Comparison of ENCODE assay signal across 34 cellular contexts in genomic region chr17:61565213-61565612, GRCh38. TPM values are rescaled to one million over a fixed set of nuclear protein-coding genes. Genes with fewer than 3 reads are reported as not detected.
"Had no signal": no experiment of that assay in that cellular context is flagged by ENCODE, and none has a peak within 500 bp of the region (broad histone marks: within the 10 kb centered on the region; RNA-seq: fewer than 3 reads in every experiment).

No MANE protein-coding gene starts in this region.

- H3K9me3 ChIP-seq: left lung, mucosa of descending colon, prostate gland, sigmoid colon, thoracic aorta, upper lobe of left lung, uterus had no signal

- H3K4me1 ChIP-seq: heart right ventricle, left lung, prostate gland, right atrium auricular region, sigmoid colon, tibial nerve, upper lobe of left lung, uterus had no signal

- H3K36me3 ChIP-seq: esophagus squamous epithelium, heart right ventricle, left lung, prostate gland, right atrium auricular region, sigmoid colon, thoracic aorta, tibial nerve, upper lobe of left lung, uterus had no signal

- H3K4me3 ChIP-seq: coronary artery, esophagus squamous epithelium, heart right ventricle, left lung, mucosa of descending colon, prostate gland, right atrium auricular region, sigmoid colon, thoracic aorta, tibial nerve, upper lobe of left lung, uterus had no signal

- DNase-seq: dermis blood vessel endothelial cell; effector memory CD4-positive, alpha-beta T cell; esophagus squamous epithelium; foreskin melanocyte; glutamatergic neuron; heart right ventricle; hippocampal formation; left cardiac atrium; left lung; mesenchymal stem cell; mucosa of descending colon; naive B cell; sigmoid colon; stimulated activated CD4-positive, alpha-beta T cell treated with anti-CD3 and anti-CD28 coated beads, Interleukin-4, amount 100 ng/mL, for 4 hours; stimulated activated naive CD8-positive, alpha-beta T cell treated with anti-CD3 and anti-CD28 coated beads, Interleukin-15, Interleukin-2, amounts not matched to agents 100 U/mL and 50 U/mL, for 24 hours; substantia nigra; upper lobe of left lung; uterus had no signal

- FAIRE-seq: endothelial cell of umbilical vein, islet of Langerhans had no signal

- ATAC-seq: heart right ventricle; left cardiac atrium; left lung; mucosa of descending colon; natural killer cell treated with Interleukin-12 subunit alpha and Interleukin-12 subunit beta and Interleukin-15 and Interleukin-18, amount 100 ng/mL, for 72 hours; stimulated activated memory B cell treated with anti-CD40 and anti-IgM and Interleukin-4, amounts not matched to agents 10 μg/mL and 1 μg/mL and 100 μg/mL, for 72 hours; stimulated activated naive CD8-positive, alpha-beta T cell treated with anti-CD3 and anti-CD28 coated beads, Interleukin-15, Interleukin-2, amounts not matched to agents 100 U/mL and 50 U/mL, for 24 hours had no signal

- H3K27ac ChIP-seq: coronary artery, esophagus squamous epithelium, heart right ventricle, left lung, prostate gland, right atrium auricular region, sigmoid colon, thoracic aorta, tibial nerve, upper lobe of left lung, uterus had no signal

- H3K27me3 ChIP-seq: right atrium auricular region, sigmoid colon, upper lobe of left lung, uterus had no signal

RNA-seq across cellular contexts. Expression of gene NACA2, which starts 25.8 kb away (rescaled TPM):
- total RNA-seq: dermis blood vessel endothelial cell; endothelial cell of umbilical vein; epithelial cell of proximal tubule; esophagus squamous epithelium; heart right ventricle; kidney epithelial cell; left cardiac atrium; left lung; lower leg skin; lung microvascular endothelial cell; mesothelial cell of epicardium; mucosa of descending colon; natural killer cell treated with Interleukin-12 subunit alpha and Interleukin-12 subunit beta and Interleukin-15 and Interleukin-18, amount 100 ng/mL, for 72 hours; neural crest cell; right atrium auricular region; sigmoid colon; skeletal muscle tissue; thoracic aorta; tibial nerve; upper lobe of left lung; uterus had no signal
- polyA plus RNA-seq: endothelial cell of umbilical vein, sigmoid colon had no signal
